Comparison of ENCODE assay signal across 11 cellular contexts in genomic region chr2:120765911-120766757, GRCh38. TPM values are rescaled to one million over a fixed set of nuclear protein-coding genes. Genes with fewer than 3 reads are reported as not detected.
DNase-seq lines count a peak whose midpoint lies in the region; ATAC-seq and TF ChIP-seq lines count a peak whose summit lies in the region.
"Had no signal": no experiment of that assay in that cellular context is flagged by ENCODE, and none has a peak within 500 bp of the region (broad histone marks: within the 10 kb centered on the region; RNA-seq: fewer than 3 reads in every experiment).

No MANE protein-coding gene starts in this region.

- H3K27ac Mint-ChIP-seq in osteocyte (ENCODE audit: unreplicated experiment) = peak overlapping the region; percentile 92
- H3K27ac Mint-ChIP-seq in Calu3 (ENCODE audit: unreplicated experiment) = no peak overlapping the region
- H3K27ac Mint-ChIP-seq: naive thymus-derived CD4-positive, alpha-beta T cell had no signal

- H3K9me3 ChIP-seq in AG04450 (ENCODE audit: control insufficient read depth, insufficient read depth, low read length) (no peaks in the 10 kb centered on the region; the same call in 1 of the 2 replicates), gastroesophageal sphincter (no peaks in the 10 kb centered on the region)

- BruUV-seq in Calu3 (replicated peaks; lab: Mats Ljungman, UMichigan) = no TSS peak

- no peak for TF ChIP-seq POLR2A in gastroesophageal sphincter (IDR thresholded peaks at IDR 0.05)

- POLR2A ChIA-PET in AG04450 (lab: Yijun Ruan, JAX) = interaction anchor here (0.6 to 3.0 kb wide), 17 partner anchors 12 to 635 kb away, joined by 3 to 47 read pairs (median 5); partner anchors contain the start of gene GLI2

- H3K4me3 Mint-ChIP-seq in osteocyte (ENCODE audit: unreplicated experiment) = peak overlapping the region; percentile 30
- no peak overlapping the region for H3K4me3 Mint-ChIP-seq in Calu3 (ENCODE audit: low read depth, unreplicated experiment)
- H3K4me3 Mint-ChIP-seq: naive thymus-derived CD4-positive, alpha-beta T cell had no signal

- no peaks in the 10 kb centered on the region for H3K9me3 Mint-ChIP-seq in osteocyte (ENCODE audit: unreplicated experiment)
- no peaks in the 10 kb centered on the region for H3K9me3 Mint-ChIP-seq in Calu3 (ENCODE audit: low read depth, unreplicated experiment)
- H3K9me3 Mint-ChIP-seq: naive thymus-derived CD4-positive, alpha-beta T cell had no signal

- DNase-seq in AG04450 (ENCODE audit: low read depth, low spot score) (peak; percentile 99), osteocyte (ENCODE audit: extremely low spot score, unreplicated experiment) (no peak), Calu3 (no peak), NCI-H774 (lab: John Stamatoyannopoulos, UW) (no peak)
- DNase-seq: naive thymus-derived CD4-positive, alpha-beta T cell; NCI-H446 had no signal

- H3K27me3 ChIP-seq in AG04450 (ENCODE audit: control insufficient read depth, insufficient read depth, low read length) (no peaks in the 10 kb centered on the region), gastroesophageal sphincter (no peaks in the 10 kb centered on the region)

- H3K4me3 ChIP-seq in AG04450 (ENCODE audit: low read depth, low read length) (0 out of 2 replicates have a peak overlapping the region, but pooled peaks have one; percentile 4), gastroesophageal sphincter (no peak overlapping the region)

- CTCF ChIA-PET in AG04450 (lab: Charles Lee) (interaction anchor here (0.6 to 1.3 kb wide), 4 partner anchors 29 to 155 kb away, joined by 4 to 5 read pairs (median 4); partner anchors contain the start of gene GLI2), Calu3 (lab: Charles Lee) (no interaction called here)

- 57 to 58% methylated on average over 3 of the region's 22 CpGs for WGBS in gastroesophageal sphincter (ENCODE audit: low coverage in 1 of 2), 2 donors

- ATAC-seq in SK-N-SH treated with all-trans-retinoic acid at 6 μM for 48 hours (peak; percentile 62), gastroesophageal sphincter (peak; percentile 91), HG03342 (IDR thresholded peaks at IDR 0.05; ENCODE audit: unreplicated experiment) (no peak), GM18870 (IDR thresholded peaks at IDR 0.05; ENCODE audit: unreplicated experiment) (no peak)
- ATAC-seq: naive thymus-derived CD4-positive, alpha-beta T cell had no signal

- intact Hi-C loops in Calu3 (cut with micrococcal nuclease; ENCODE audit: unreplicated experiment) = no loop called here

- TF ChIP-seq EP300 in gastroesophageal sphincter (IDR thresholded peaks at IDR 0.05) = no peak

- H3K36me3 ChIP-seq in gastroesophageal sphincter = no peaks in the 10 kb centered on the region

- peaks cover 0 to 59% (median 21%) of the 10 kb centered on the region in 3 donors for H3K4me1 ChIP-seq in gastroesophageal sphincter

- H3K27me3 Mint-ChIP-seq in osteocyte (ENCODE audit: unreplicated experiment) (no peaks in the 10 kb centered on the region), Calu3 (ENCODE audit: unreplicated experiment) (no peaks in the 10 kb centered on the region)

- TF ChIP-seq CTCF in AG04450 (IDR thresholded peaks at IDR 0.05; ENCODE audit: low read depth, low read length) (no peak), gastroesophageal sphincter (IDR thresholded peaks at IDR 0.05) (no peak), osteocyte (IDR thresholded peaks at IDR 0.05) (no peak), Calu3 (IDR thresholded peaks at IDR 0.05; ENCODE audit: unreplicated experiment) (no peak)

- H3K36me3 Mint-ChIP-seq in osteocyte (ENCODE audit: unreplicated experiment) = no peaks in the 10 kb centered on the region
- H3K36me3 Mint-ChIP-seq in Calu3 (ENCODE audit: insufficient read depth, unreplicated experiment) = no peaks in the 10 kb centered on the region
- H3K36me3 Mint-ChIP-seq: naive thymus-derived CD4-positive, alpha-beta T cell had no signal

- H3K4me1 Mint-ChIP-seq in osteocyte (ENCODE audit: unreplicated experiment) (peaks cover 78% of the 10 kb centered on the region), Calu3 (ENCODE audit: low read depth, unreplicated experiment) (no peaks in the 10 kb centered on the region)
- H3K4me1 Mint-ChIP-seq: naive thymus-derived CD4-positive, alpha-beta T cell had no signal

- H3K27ac ChIP-seq in AG04450 (ENCODE audit: low read depth, low read length) (peak overlapping the region; percentile 100), gastroesophageal sphincter (peak overlapping the region in 3 of 4 donors; percentile 70 to 77 (median 73))
- H3K27ac ChIP-seq: C4-2B had no signal

TF ChIP-seq in SK-N-SH treated with all-trans-retinoic acid at 6 μM for 48 hours, 23 proteins besides CTCF, POLR2A, EP300 and RAD21:
- TF ChIP-seq SNAI2 (CRISPR knock-in tag; IDR thresholded peaks at IDR 0.05) (no peak), ZFP3 (CRISPR knock-in tag; IDR thresholded peaks at IDR 0.05) (no peak), ISL1 (CRISPR knock-in tag; IDR thresholded peaks at IDR 0.05) (0 out of 2 replicates have a peak, but pooled peaks have one; percentile 12), ZC3H10 (CRISPR knock-in tag; IDR thresholded peaks at IDR 0.05) (no peak), CREB5 (CRISPR knock-in tag; IDR thresholded peaks at IDR 0.05; ENCODE audit: low read depth) (no peak), RARB (CRISPR knock-in tag; IDR thresholded peaks at IDR 0.05) (no peak)

RNA-seq across cellular contexts. Expression of gene GLI2, which starts 30.5 kb away (rescaled TPM):
- 5.2 and 8.4 TPM in 2 replicates for polyA plus RNA-seq in AG04450 (2011; rRNA removed)
- polyA minus RNA-seq in AG04450 (2011; rRNA and poly(A)+ RNA removed) = 7.8 and 11.5 TPM in 2 replicates
- total RNA-seq in gastroesophageal sphincter (10 to 100 TPM in 2 of 4 donors, 1 to 10 TPM in 2; 6.3 to 22.3 (median 11.0) TPM), osteocyte (33.2 and 34.2 TPM in 2 replicates), Calu3 (2022) (1.4 and 1.6 TPM in 2 replicates)
- polyA plus RNA-seq: naive thymus-derived CD4-positive, alpha-beta T cell had no signal

Comparison
In these comparisons a context has a peak if more than half of its experiments do, and no peak if none do; other contexts are left out.
1. ATAC-seq: peak in SK-N-SH treated with all-trans-retinoic acid at 6 μM for 48 hours (single experiment) and gastroesophageal sphincter (single experiment); none in HG03342 (single experiment) and GM18870 (single experiment).